22 cellular contexts compared by ENCODE assay signal in the genomic region with DNA sequence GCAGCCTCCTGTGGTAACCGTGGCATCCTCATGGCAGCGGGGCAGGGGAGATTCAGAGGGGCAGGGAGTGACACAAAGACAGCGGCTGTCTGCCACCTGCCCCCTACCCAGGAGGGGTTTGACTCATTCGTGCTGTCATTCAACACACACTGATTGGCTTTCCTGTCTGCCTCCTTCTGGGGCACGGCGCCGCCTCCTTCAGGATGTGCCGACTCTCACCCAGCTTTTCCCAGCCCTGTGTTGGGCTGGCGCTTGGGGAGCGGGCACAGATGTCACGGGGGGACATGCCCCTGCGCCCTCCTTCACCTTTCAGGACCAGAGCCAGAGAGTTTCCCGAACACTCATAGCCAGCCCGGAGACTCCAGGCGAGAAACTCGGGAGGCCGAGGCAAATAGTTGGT.
A peak's percentile ranks its signal among the peaks of the same experiment; 100 is the strongest.
DNase-seq lines count a peak whose midpoint lies in the region; ATAC-seq and TF ChIP-seq lines count a peak whose summit lies in the region.
"Had no signal": no experiment of that assay in that cellular context is flagged by ENCODE, and none has a peak within 500 bp of the region (broad histone marks: within the 10 kb centered on the region; RNA-seq: fewer than 3 reads in every experiment).

No MANE protein-coding gene starts in this region.

- H3K4me3 ChIP-seq in osteoblast (ENCODE audit: insufficient read depth, low read length): no peak overlapping the region

- H2BK15ac ChIP-seq in H9 (ENCODE audit: low read depth, low read length): no peak overlapping the region

- H3K9me3 Mint-ChIP-seq in CD14-positive monocyte: peaks cover 0 to 1% (median 0%) of the 10 kb centered on the region in 7 donors
- H3K9me3 Mint-ChIP-seq in H9: no peaks in the 10 kb centered on the region
- H3K9me3 Mint-ChIP-seq in glutamatergic neuron (ENCODE audit: unreplicated experiment): peaks cover 11% of the 10 kb centered on the region
- H3K9me3 Mint-ChIP-seq in progenitor cell of endocrine pancreas (ENCODE audit: low read depth): no peaks in the 10 kb centered on the region

- no peak overlapping the region for H3K4ac ChIP-seq in H9 (ENCODE audit: low read depth, low read length)

- no peaks in the 10 kb centered on the region for H3K9me3 ChIP-seq in H9 (ENCODE audit: control insufficient read depth, low read depth, low read length)
- H3K9me3 ChIP-seq in osteoblast (ENCODE audit: low read depth, low read length): no peaks in the 10 kb centered on the region

- H3K36me3 ChIP-seq in osteoblast (ENCODE audit: insufficient read depth, low read length): no peaks in the 10 kb centered on the region

- peak overlapping the region in 4 of 7 donors; percentile 45 to 62 (median 58) for H3K27ac Mint-ChIP-seq in CD14-positive monocyte
- H3K27ac Mint-ChIP-seq in H9: peak overlapping the region; percentile 40 to 81 (median 78); a peak in 5 of 7 replicates
- peak overlapping the region; percentile 75 for H3K27ac Mint-ChIP-seq in glutamatergic neuron (ENCODE audit: unreplicated experiment)
- H3K27ac Mint-ChIP-seq in progenitor cell of endocrine pancreas: peak overlapping the region; percentile 49

- no peak overlapping the region for H3K23ac ChIP-seq in H9 (ENCODE audit: insufficient read length, low read depth, low read length)

- H3K79me2 ChIP-seq in H9 (ENCODE audit: insufficient read depth, low read length) (peaks cover 6% of the 10 kb centered on the region; the same call in 1 of the 2 replicates), osteoblast (ENCODE audit: insufficient read depth, low read length) (peaks cover 36% of the 10 kb centered on the region)

- no peak overlapping the region for H2BK5ac ChIP-seq in H9 (ENCODE audit: insufficient read length, low read length)

- no peak overlapping the region for H3K18ac ChIP-seq in H9 (ENCODE audit: insufficient read length, low read depth, low read length)

- H2AFZ ChIP-seq in H9 (ENCODE audit: low read length) (no peak overlapping the region), osteoblast (ENCODE audit: low read length) (no peak overlapping the region)

- H3K4me1 ChIP-seq in H9 (ENCODE audit: insufficient read depth, low read length) (no peaks in the 10 kb centered on the region), osteoblast (ENCODE audit: insufficient read depth, low read length) (peaks cover 45% of the 10 kb centered on the region)

- no peak for ATAC-seq in HG03280 (IDR thresholded peaks at IDR 0.05; ENCODE audit: unreplicated experiment)

- DNase-seq in CD14-positive monocyte (ENCODE audit: low spot score) (no peak), H9 (no peak), glutamatergic neuron (no peak), progenitor cell of endocrine pancreas (ENCODE audit: low spot score, unreplicated experiment) (no peak), NCI-H1436 (lab: John Stamatoyannopoulos, UW) (no peak), OCI-M2 (lab: John Stamatoyannopoulos, UW; ENCODE audit: unreplicated experiment) (no peak), osteoblast (ENCODE audit: insufficient read length, low spot score, missing footprints) (no peak)
- DNase-seq: AML-193, C1 segment of cervical spinal cord, DMS79, HCEC 1CT, IMR-90, NCI-H1092 treated with DMSO at 0.1 percent for 48 hours, NCI-H146, NCI-H2081, NCI-H2171, NCI-H345, NCI-H526, OCI-M1, Right ventricle myocardium superior had no signal

- no peak overlapping the region for H3K4me2 ChIP-seq in H9 (ENCODE audit: insufficient read depth, insufficient read length, low read length)
- no peak overlapping the region for H3K4me2 ChIP-seq in osteoblast (ENCODE audit: insufficient read depth, low read length)
- H3K4me2 ChIP-seq: KMS-11 had no signal

- no peak overlapping the region for H2AK5ac ChIP-seq in H9 (ENCODE audit: insufficient read length, low read length)

- no peak overlapping the region for H4K5ac ChIP-seq in H9 (ENCODE audit: insufficient read length, low read depth, low read length)

- H3K14ac ChIP-seq in H9 (ENCODE audit: insufficient read depth, low read length): no peak overlapping the region

- H3K23me2 ChIP-seq in H9 (ENCODE audit: insufficient read length, low read depth, low read length, poor library complexity, severe bottlenecking): no peaks in the 10 kb centered on the region

- H3K56ac ChIP-seq in H9 (ENCODE audit: insufficient read length, low read depth, low read length): no peak overlapping the region

- intact Hi-C loops in CD14-positive monocyte (cut with micrococcal nuclease): no loop called here

- H3K27me3 ChIP-seq in H9 (ENCODE audit: insufficient read depth, low read length) (no peaks in the 10 kb centered on the region), osteoblast (ENCODE audit: insufficient read depth, low read length) (no peaks in the 10 kb centered on the region)

- peaks cover 11% of the 10 kb centered on the region for H3K79me1 ChIP-seq in H9 (ENCODE audit: insufficient read depth, low read depth, low read length, poor library complexity, severe bottlenecking)

- TF ChIP-seq CTCF in CD14-positive monocyte (IDR thresholded peaks at IDR 0.05): no peak
- TF ChIP-seq CTCF in H9 (conservative IDR thresholded peaks at IDR 0.05): no peak
- no peak for TF ChIP-seq CTCF in glutamatergic neuron (IDR thresholded peaks at IDR 0.05; ENCODE audit: partially characterized antibody, unreplicated experiment)
- no peak for TF ChIP-seq CTCF in progenitor cell of endocrine pancreas (IDR thresholded peaks at IDR 0.05; ENCODE audit: unreplicated experiment)
- no peak for TF ChIP-seq CTCF in osteoblast (IDR thresholded peaks at IDR 0.05; ENCODE audit: extremely low read depth, low read depth, low read length)

- H3K27me3 Mint-ChIP-seq in CD14-positive monocyte (ENCODE audit: low read depth in 3 of 3) (peaks cover 0 to 2% (median 0%) of the 10 kb centered on the region in 3 donors), H9 (ENCODE audit: low read depth) (no peaks in the 10 kb centered on the region), glutamatergic neuron (ENCODE audit: unreplicated experiment) (peaks cover 15% of the 10 kb centered on the region), progenitor cell of endocrine pancreas (no peaks in the 10 kb centered on the region)

- H3K27ac ChIP-seq in H9 (ENCODE audit: insufficient read length, low read depth, low read length) (no peak overlapping the region), osteoblast (ENCODE audit: low read depth, low read length) (no peak overlapping the region)
- H3K27ac ChIP-seq: KMS-11 had no signal

- WGBS in H9 (ENCODE audit: extremely low coverage, insufficient read length, low lambda C conversion rate): no CpG with 5 or more reads among the region's 17 CpGs

- H2BK120ac ChIP-seq in H9 (ENCODE audit: low read depth, low read length, poor library complexity, severe bottlenecking): no peak overlapping the region

- H3K4me3 Mint-ChIP-seq in CD14-positive monocyte (no peak overlapping the region), H9 (no peak overlapping the region), glutamatergic neuron (ENCODE audit: unreplicated experiment) (peak overlapping the region; percentile 59), progenitor cell of endocrine pancreas (ENCODE audit: low read depth) (no peak overlapping the region)

- H3K4me1 Mint-ChIP-seq in CD14-positive monocyte (peaks cover 15% of the 10 kb centered on the region), H9 (peaks cover 31 to 32% of the 10 kb centered on the region in 2 experiments), glutamatergic neuron (ENCODE audit: low read depth, unreplicated experiment) (peaks cover 28% of the 10 kb centered on the region), progenitor cell of endocrine pancreas (ENCODE audit: low read depth) (peaks cover 5% of the 10 kb centered on the region)

- H2BK20ac ChIP-seq in H9 (ENCODE audit: low read depth, low read length, poor library complexity, severe bottlenecking): no peak overlapping the region

- H4K20me1 ChIP-seq in H9 (ENCODE audit: control insufficient read depth, insufficient read depth, insufficient read length): peaks cover 5% of the 10 kb centered on the region
- peaks cover 66% of the 10 kb centered on the region for H4K20me1 ChIP-seq in osteoblast (ENCODE audit: insufficient read depth, low read length)

- H2BK12ac ChIP-seq in H9 (ENCODE audit: insufficient read length, low read depth, low read length): no peak overlapping the region

- H3K36me3 Mint-ChIP-seq in CD14-positive monocyte (peaks cover 27 to 44% of the 10 kb centered on the region in 2 donors), H9 (ENCODE audit: insufficient read depth in 1 of 3, low read depth in 3 of 3) (no peaks in the 10 kb centered on the region), glutamatergic neuron (ENCODE audit: unreplicated experiment) (no peaks in the 10 kb centered on the region), progenitor cell of endocrine pancreas (ENCODE audit: insufficient read depth) (no peaks in the 10 kb centered on the region)

- H3K9ac ChIP-seq in H9 (ENCODE audit: extremely low read depth, insufficient read length, low read length): no peak overlapping the region
- H3K9ac ChIP-seq: KMS-11 had no signal

- H4K91ac ChIP-seq in H9 (ENCODE audit: insufficient read length, low read depth, low read length): no peak overlapping the region

- H4K8ac ChIP-seq in H9 (replicated peaks; ENCODE audit: insufficient read length, low read depth, low read length): no peak overlapping the region

- no peak overlapping the region for H3T11ph ChIP-seq in H9 (ENCODE audit: low read length)
